In genomic region chr9:37292896-37293295, GRCh38 we compare ENCODE assay signal across 24 cellular contexts.
DNase-seq lines count a peak whose midpoint lies in the region; ATAC-seq and TF ChIP-seq lines count a peak whose summit lies in the region.
"Had no signal": no experiment of that assay in that cellular context is flagged by ENCODE, and none has a peak within 500 bp of the region (broad histone marks: within the 10 kb centered on the region; RNA-seq: fewer than 3 reads in every experiment).

No MANE protein-coding gene starts in this region.

- no peak for TF ChIP-seq CTCF in activated CD8-positive, alpha-beta T cell treated with anti-CD3 and anti-CD28 coated beads for 36 hours (IDR thresholded peaks at IDR 0.05)
- TF ChIP-seq CTCF in Loucy (conservative IDR thresholded peaks at IDR 0.05; ENCODE audit: low read length), result no peak

- H3K4me1 ChIP-seq in Loucy (ENCODE audit: insufficient read depth, low read length, poor library complexity, severe bottlenecking), result peaks cover 84% of the 10 kb centered on the region
- H3K4me1 ChIP-seq: body of pancreas had no signal

- CTCF ChIA-PET in activated CD8-positive, alpha-beta T cell treated with anti-CD3 and anti-CD28 coated beads for 36 hours (lab: Charles Lee), result interaction anchor here (1.8 kb wide), 1 partner anchor 9 kb away, joined by 6 read pairs; no protein-coding TSS in a partner anchor
- CTCF ChIA-PET in activated CD8-positive, alpha-beta T cell treated with anti-CD3 and anti-CD28 coated beads, Interleukin-2, amount 10 ng/mL, durations not matched to agents 7 days and 5 days (lab: Charles Lee), result interaction anchor here (0.9 to 1.2 kb wide), 2 partner anchors 9 to 212 kb away, joined by 4 read pairs; no protein-coding TSS in a partner anchor

- no peak overlapping the region for H2AFZ ChIP-seq in Loucy (ENCODE audit: low read length)

- H3K4me2 ChIP-seq in Loucy (ENCODE audit: low read depth, low read length, poor library complexity, severe bottlenecking), result peak overlapping the region; percentile 75

- H3K27me3 Mint-ChIP-seq in activated CD8-positive, alpha-beta T cell treated with anti-CD3 and anti-CD28 coated beads for 36 hours, result no peaks in the 10 kb centered on the region
- H3K27me3 Mint-ChIP-seq in activated CD8-positive, alpha-beta T cell treated with anti-CD3 and anti-CD28 coated beads, Interleukin-2, amount 10 ng/mL, durations not matched to agents 7 days and 5 days (ENCODE audit: low read depth), result no peaks in the 10 kb centered on the region
- H3K27me3 Mint-ChIP-seq in activated naive CD8-positive, alpha-beta T cell, result no peaks in the 10 kb centered on the region
- H3K27me3 Mint-ChIP-seq in naive B cell, result no peaks in the 10 kb centered on the region

- intact Hi-C loops in activated CD8-positive, alpha-beta T cell treated with anti-CD3 and anti-CD28 coated beads for 36 hours (cut with micrococcal nuclease), result loop anchor here (10.0 kb wide), 1 partner anchor 168 kb away; the partner anchor contains the start of gene ZCCHC7

- peaks cover 74% of the 10 kb centered on the region for H3K4me1 Mint-ChIP-seq in activated CD8-positive, alpha-beta T cell treated with anti-CD3 and anti-CD28 coated beads for 36 hours (ENCODE audit: low read depth)
- peaks cover 52% of the 10 kb centered on the region for H3K4me1 Mint-ChIP-seq in activated CD8-positive, alpha-beta T cell treated with anti-CD3 and anti-CD28 coated beads, Interleukin-2, amount 10 ng/mL, durations not matched to agents 7 days and 5 days (ENCODE audit: low read depth)
- H3K4me1 Mint-ChIP-seq in activated naive CD8-positive, alpha-beta T cell (ENCODE audit: low read depth), result peaks cover 76% of the 10 kb centered on the region
- peaks cover 69 to 95% (median 85%) of the 10 kb centered on the region in 3 donors for H3K4me1 Mint-ChIP-seq in naive B cell

- H3K9me3 ChIP-seq in Loucy (ENCODE audit: insufficient read depth, low read depth, low read length), result no peaks in the 10 kb centered on the region
- H3K9me3 ChIP-seq: body of pancreas, mucosa of descending colon had no signal

- H3K79me2 ChIP-seq in Loucy (ENCODE audit: insufficient read depth, low read length), result peaks cover 84% of the 10 kb centered on the region

- no peaks in the 10 kb centered on the region for H4K20me1 ChIP-seq in Loucy (ENCODE audit: insufficient read depth, low read length, poor library complexity, severe bottlenecking)

- ATAC-seq in activated CD8-positive, alpha-beta T cell treated with anti-CD3 and anti-CD28 coated beads for 36 hours, result no peak
- ATAC-seq in activated CD8-positive, alpha-beta T cell treated with anti-CD3 and anti-CD28 coated beads, Interleukin-2, amount 10 ng/mL, durations not matched to agents 7 days and 5 days, result no peak
- ATAC-seq in naive B cell (ENCODE audit: low read depth in 2 of 2), result no peak
- ATAC-seq in left lobe of liver, result no peak
- no peak for ATAC-seq in GM21529 (IDR thresholded peaks at IDR 0.05; ENCODE audit: unreplicated experiment)
- ATAC-seq: body of pancreas, left cardiac atrium, mucosa of descending colon had no signal

- H3K4me3 Mint-ChIP-seq in activated CD8-positive, alpha-beta T cell treated with anti-CD3 and anti-CD28 coated beads for 36 hours, result no peak overlapping the region
- no peak overlapping the region for H3K4me3 Mint-ChIP-seq in activated CD8-positive, alpha-beta T cell treated with anti-CD3 and anti-CD28 coated beads, Interleukin-2, amount 10 ng/mL, durations not matched to agents 7 days and 5 days
- H3K4me3 Mint-ChIP-seq in activated naive CD8-positive, alpha-beta T cell, result peak overlapping the region; percentile 2
- H3K4me3 Mint-ChIP-seq in naive B cell, result peak overlapping the region in 7 of 8 donors; percentile 22 to 78 (median 55)
- H3K4me3 Mint-ChIP-seq: CD14-positive monocyte; T-helper 1 cell treated with Interleukin-12 subunit alpha and Interleukin-12 subunit beta and Interleukin-4 antibody, amounts not matched to agents 30 μg/mL and 1 μg/mL, for 36 hours had no signal

- peaks cover 13% of the 10 kb centered on the region; the same call in 1 of the 2 replicates for H3F3A ChIP-seq in Loucy (ENCODE audit: low read depth)

- H3K36me3 ChIP-seq in Loucy (ENCODE audit: insufficient read depth, low read length), result no peaks in the 10 kb centered on the region

- peak overlapping the region; percentile 82 for H3K27ac Mint-ChIP-seq in activated CD8-positive, alpha-beta T cell treated with anti-CD3 and anti-CD28 coated beads for 36 hours
- H3K27ac Mint-ChIP-seq in activated CD8-positive, alpha-beta T cell treated with anti-CD3 and anti-CD28 coated beads, Interleukin-2, amount 10 ng/mL, durations not matched to agents 7 days and 5 days, result no peak overlapping the region
- peak overlapping the region; percentile 86 for H3K27ac Mint-ChIP-seq in activated naive CD8-positive, alpha-beta T cell
- H3K27ac Mint-ChIP-seq in naive B cell, result peak overlapping the region; percentile 77 to 95 (median 92)
- H3K27ac Mint-ChIP-seq: CD14-positive monocyte; T-helper 1 cell treated with Interleukin-12 subunit alpha and Interleukin-12 subunit beta and Interleukin-4 antibody, amounts not matched to agents 30 μg/mL and 1 μg/mL, for 36 hours had no signal

- DNase-seq in activated CD8-positive, alpha-beta T cell treated with anti-CD3 and anti-CD28 coated beads for 36 hours, result no peak
- no peak for DNase-seq in activated CD8-positive, alpha-beta T cell treated with anti-CD3 and anti-CD28 coated beads, Interleukin-2, amount 10 ng/mL, durations not matched to agents 7 days and 5 days
- DNase-seq in naive B cell, result no peak
- no peak for DNase-seq in left lobe of liver (ENCODE audit: low spot score)
- DNase-seq in epidermal melanocyte (ENCODE audit: insufficient read length, low spot score), result no peak
- DNase-seq: activated CD4-positive, CD25-positive, alpha-beta regulatory T cell; activated gamma-delta T cell; body of pancreas; DMS153; foreskin fibroblast; GOT3; left cardiac atrium; mucosa of descending colon; NCI-H187 treated with DMSO at 0.1 percent for 48 hours; NCI-H446 treated with DMSO at 0.1 percent for 48 hours; SIG-M5; stimulated activated CD4-positive, alpha-beta T cell treated with anti-CD3 and anti-CD28 coated beads, Interleukin-15, amount 100 ng/mL, for 24 hours; stimulated activated naive CD4-positive, alpha-beta T cell had no signal

- H3K9me2 ChIP-seq in Loucy (replicated peaks; ENCODE audit: low read depth, low read length), result no peaks in the 10 kb centered on the region

- no peaks in the 10 kb centered on the region for H3K27me3 ChIP-seq in Loucy (ENCODE audit: insufficient read depth, low read length, poor library complexity, severe bottlenecking)
- H3K27me3 ChIP-seq: body of pancreas had no signal

- POLR2A ChIA-PET in activated CD8-positive, alpha-beta T cell treated with anti-CD3 and anti-CD28 coated beads for 36 hours (lab: Charles Lee), result interaction anchor here (1.6 kb wide), 1 partner anchor 8 kb away, joined by 5 read pairs; no protein-coding TSS in a partner anchor
- POLR2A ChIA-PET in activated CD8-positive, alpha-beta T cell treated with anti-CD3 and anti-CD28 coated beads, Interleukin-2, amount 10 ng/mL, durations not matched to agents 7 days and 5 days (lab: Charles Lee), result no interaction called here

- peaks cover 26% of the 10 kb centered on the region for H3K36me3 Mint-ChIP-seq in activated CD8-positive, alpha-beta T cell treated with anti-CD3 and anti-CD28 coated beads for 36 hours (ENCODE audit: low read depth)
- H3K36me3 Mint-ChIP-seq in activated CD8-positive, alpha-beta T cell treated with anti-CD3 and anti-CD28 coated beads, Interleukin-2, amount 10 ng/mL, durations not matched to agents 7 days and 5 days (ENCODE audit: low read depth), result peaks cover 21% of the 10 kb centered on the region
- H3K36me3 Mint-ChIP-seq in activated naive CD8-positive, alpha-beta T cell, result peaks cover 27% of the 10 kb centered on the region
- peaks cover 27 to 31% of the 10 kb centered on the region in 2 donors for H3K36me3 Mint-ChIP-seq in naive B cell

- H3K9ac ChIP-seq in Loucy (ENCODE audit: low read depth, low read length, poor library complexity, severe bottlenecking), result peak overlapping the region; percentile 75

- peak overlapping the region; percentile 64 for H3K4me3 ChIP-seq in Loucy (ENCODE audit: low read length, poor library complexity, severe bottlenecking)
- H3K4me3 ChIP-seq: body of pancreas, coronary artery, mucosa of descending colon had no signal

- peaks cover 2% of the 10 kb centered on the region for H3K9me3 Mint-ChIP-seq in activated CD8-positive, alpha-beta T cell treated with anti-CD3 and anti-CD28 coated beads for 36 hours
- H3K9me3 Mint-ChIP-seq in activated CD8-positive, alpha-beta T cell treated with anti-CD3 and anti-CD28 coated beads, Interleukin-2, amount 10 ng/mL, durations not matched to agents 7 days and 5 days (ENCODE audit: insufficient read depth), result no peaks in the 10 kb centered on the region
- peaks cover 4% of the 10 kb centered on the region for H3K9me3 Mint-ChIP-seq in activated naive CD8-positive, alpha-beta T cell (ENCODE audit: low read depth)
- H3K9me3 Mint-ChIP-seq in naive B cell, result peaks cover 0 to 6% (median 2%) of the 10 kb centered on the region in 7 donors
- H3K9me3 Mint-ChIP-seq: CD14-positive monocyte; T-helper 1 cell treated with Interleukin-12 subunit alpha and Interleukin-12 subunit beta and Interleukin-4 antibody, amounts not matched to agents 30 μg/mL and 1 μg/mL, for 36 hours had no signal

Comparison
In these comparisons a context has a peak if more than half of its experiments do, and no peak if none do; other contexts are left out.
1. H3K4me3 Mint-ChIP-seq: peak in activated naive CD8-positive, alpha-beta T cell (single experiment) and naive B cell (7 of 8); none in activated CD8-positive, alpha-beta T cell treated with anti-CD3 and anti-CD28 coated beads for 36 hours (single experiment) and activated CD8-positive, alpha-beta T cell treated with anti-CD3 and anti-CD28 coated beads, Interleukin-2, amount 10 ng/mL, durations not matched to agents 7 days and 5 days (single experiment).